26 cellular contexts compared by ENCODE assay signal in the genomic region with DNA sequence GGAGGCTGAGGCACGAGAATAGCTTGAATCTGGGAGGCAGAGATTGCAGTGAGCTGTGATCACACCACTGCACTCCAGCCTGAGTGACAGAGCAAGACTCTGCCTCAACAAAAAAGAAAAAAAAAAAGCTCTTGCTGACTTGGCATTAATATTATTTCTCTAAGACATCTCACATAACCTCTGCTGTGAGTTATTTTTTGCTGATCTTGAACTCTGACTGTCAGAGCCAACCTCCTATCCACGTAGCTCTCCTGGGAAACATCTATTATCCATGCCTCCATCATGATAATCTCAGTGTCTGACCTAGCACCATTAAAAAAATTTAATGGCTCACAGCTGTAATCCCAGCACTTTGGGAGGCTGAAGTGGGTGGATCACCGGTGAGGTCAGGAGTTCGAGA.
"Had no signal": no experiment of that assay in that cellular context is flagged by ENCODE, and none has a peak within 500 bp of the region (broad histone marks: within the 10 kb centered on the region; RNA-seq: fewer than 3 reads in every experiment).

No MANE protein-coding gene starts in this region.

- H3K4me3 ChIP-seq: dorsolateral prefrontal cortex, gastroesophageal sphincter, heart left ventricle, hepatocyte, left lung, mucosa of descending colon, prostate gland, right atrium auricular region, thoracic aorta, tibial nerve, upper lobe of left lung had no signal

- H3K9me3 Mint-ChIP-seq: mesothelial cell of epicardium; naive B cell; natural killer cell treated with Interleukin-12 subunit alpha and Interleukin-12 subunit beta and Interleukin-15 and Interleukin-18, amount 100 ng/mL, for 72 hours; neural crest cell; stimulated activated naive B cell treated with anti-CD40 and anti-IgM and Interleukin-4, amounts not matched to agents 10 μg/mL and 1 μg/mL and 100 μg/mL, for 72 hours; stimulated activated naive CD8-positive, alpha-beta T cell treated with anti-CD3 and anti-CD28 coated beads, Interleukin-15, Interleukin-2, amounts not matched to agents 100 ng/mL and 50 ng/mL, for 24 hours had no signal

- H3K36me3 Mint-ChIP-seq: mesothelial cell of epicardium; naive B cell; natural killer cell treated with Interleukin-12 subunit alpha and Interleukin-12 subunit beta and Interleukin-15 and Interleukin-18, amount 100 ng/mL, for 72 hours; stimulated activated naive B cell treated with anti-CD40 and anti-IgM and Interleukin-4, amounts not matched to agents 10 μg/mL and 1 μg/mL and 100 μg/mL, for 72 hours had no signal

- FAIRE-seq: small intestine, urothelium cell line had no signal

- H3K27ac ChIP-seq: dorsolateral prefrontal cortex, foreskin keratinocyte, gastroesophageal sphincter, heart left ventricle, hepatocyte, left lung, prostate gland, right atrium auricular region, thoracic aorta, tibial nerve, upper lobe of left lung had no signal

- ATAC-seq: foreskin keratinocyte; gastroesophageal sphincter; heart left ventricle; left cardiac atrium; left lung; mucosa of descending colon; natural killer cell treated with Interleukin-12 subunit alpha and Interleukin-12 subunit beta and Interleukin-15 and Interleukin-18, amount 100 ng/mL, for 72 hours; stimulated activated naive B cell treated with anti-CD40 and anti-IgM and Interleukin-4, amounts not matched to agents 10 μg/mL and 1 μg/mL and 100 μg/mL, for 72 hours had no signal

- H3K4me2 ChIP-seq: hepatocyte had no signal

- H3K4me3 Mint-ChIP-seq: mesothelial cell of epicardium; naive B cell; natural killer cell treated with Interleukin-12 subunit alpha and Interleukin-12 subunit beta and Interleukin-15 and Interleukin-18, amount 100 ng/mL, for 72 hours; neural crest cell; stimulated activated naive B cell treated with anti-CD40 and anti-IgM and Interleukin-4, amounts not matched to agents 10 μg/mL and 1 μg/mL and 100 μg/mL, for 72 hours; stimulated activated naive CD8-positive, alpha-beta T cell treated with anti-CD3 and anti-CD28 coated beads, Interleukin-15, Interleukin-2, amounts not matched to agents 100 ng/mL and 50 ng/mL, for 24 hours had no signal

- DNase-seq: cortex of kidney; dorsolateral prefrontal cortex; effector CD4-positive, alpha-beta T cell; foreskin keratinocyte; heart left ventricle; left cardiac atrium; mesenchymal stem cell; mucosa of descending colon; naive B cell; small intestine; stimulated activated CD4-positive, alpha-beta T cell treated with anti-CD3 and anti-CD28 coated beads, Interleukin-15, amount 100 ng/mL, for 24 hours; stimulated activated CD4-positive, alpha-beta T cell treated with anti-CD3 and anti-CD28 coated beads, Interleukin-2, amount 100 ng/mL, for 48 hours; stimulated activated naive B cell treated with anti-CD40 and anti-IgM and Interleukin-4, amounts not matched to agents 10 μg/mL and 1 μg/mL and 100 μg/mL, for 72 hours had no signal

- H3K36me3 ChIP-seq: gastroesophageal sphincter, heart left ventricle, left lung, prostate gland, right atrium auricular region, thoracic aorta, tibial nerve, upper lobe of left lung had no signal

- H3K27me3 ChIP-seq: dorsolateral prefrontal cortex, gastroesophageal sphincter, heart left ventricle, hepatocyte, left lung, right atrium auricular region, tibial nerve, upper lobe of left lung had no signal

- H3K4me1 ChIP-seq: foreskin keratinocyte, gastroesophageal sphincter, prostate gland, right atrium auricular region, tibial nerve had no signal

- H3K27me3 Mint-ChIP-seq: natural killer cell treated with Interleukin-12 subunit alpha and Interleukin-12 subunit beta and Interleukin-15 and Interleukin-18, amount 100 ng/mL, for 72 hours; stimulated activated naive CD8-positive, alpha-beta T cell treated with anti-CD3 and anti-CD28 coated beads, Interleukin-15, Interleukin-2, amounts not matched to agents 100 ng/mL and 50 ng/mL, for 24 hours had no signal

- H3K9me3 ChIP-seq: gastroesophageal sphincter, heart left ventricle, left lung, mucosa of descending colon, prostate gland, right atrium auricular region, thoracic aorta, tibial nerve, upper lobe of left lung had no signal

- H3K27ac Mint-ChIP-seq: mesothelial cell of epicardium; naive B cell; natural killer cell treated with Interleukin-12 subunit alpha and Interleukin-12 subunit beta and Interleukin-15 and Interleukin-18, amount 100 ng/mL, for 72 hours; stimulated activated naive B cell treated with anti-CD40 and anti-IgM and Interleukin-4, amounts not matched to agents 10 μg/mL and 1 μg/mL and 100 μg/mL, for 72 hours; stimulated activated naive CD8-positive, alpha-beta T cell treated with anti-CD3 and anti-CD28 coated beads, Interleukin-15, Interleukin-2, amounts not matched to agents 100 ng/mL and 50 ng/mL, for 24 hours had no signal

- H3K4me1 Mint-ChIP-seq: mesothelial cell of epicardium, neural crest cell had no signal
